Comparison of ENCODE assay signal across 11 cellular contexts in genomic region chr16:11674818-11675560, GRCh38. TPM values are rescaled to one million over a fixed set of nuclear protein-coding genes. Genes with fewer than 3 reads are reported as not detected.
A peak's percentile ranks its signal among the peaks of the same experiment; 100 is the strongest.
DNase-seq lines count a peak whose midpoint lies in the region; ATAC-seq and TF ChIP-seq lines count a peak whose summit lies in the region.
"Had no signal": no experiment of that assay in that cellular context is flagged by ENCODE, and none has a peak within 500 bp of the region (broad histone marks: within the 10 kb centered on the region; RNA-seq: fewer than 3 reads in every experiment).

No MANE protein-coding gene starts in this region.

- no peaks in the 10 kb centered on the region for H3K27me3 Mint-ChIP-seq in type B pancreatic cell

- DNase-seq in cardiac muscle cell (ENCODE audit: low read depth in 1 of 2, low spot score in 1 of 2) (peak in 1 of 2 donors; percentile 57), left ventricle myocardium superior (no peak), adrenal gland (peak in 2 of 7 donors; percentile 17 to 37), left lung (no peak), type B pancreatic cell (ENCODE audit: extremely low spot score, unreplicated experiment) (no peak), NCI-H1048 (lab: John Stamatoyannopoulos, UW) (no peak), NOMO-1 (lab: John Stamatoyannopoulos, UW; ENCODE audit: unreplicated experiment in 2 of 2) (no peak)
- DNase-seq: foreskin melanocyte, testis had no signal

- no peaks in the 10 kb centered on the region for H3K9me3 Mint-ChIP-seq in type B pancreatic cell

- H3K4me1 Mint-ChIP-seq in type B pancreatic cell (ENCODE audit: unreplicated experiment) = peaks cover 21% of the 10 kb centered on the region

- H3K9me3 ChIP-seq in cardiac muscle cell (ENCODE audit: low read depth) (no peaks in the 10 kb centered on the region), adrenal gland (replicated peaks in 1 of 3) (no peaks in the 10 kb centered on the region), left lung (no peaks in the 10 kb centered on the region)
- H3K9me3 ChIP-seq: testis had no signal

- no peak overlapping the region for H3K4me3 Mint-ChIP-seq in type B pancreatic cell

- intact Hi-C loops in left ventricle myocardium superior (cut with micrococcal nuclease) (no loop called here), adrenal gland (cut with DNase I) (no loop called here), left lung (cut with DNase I) (no loop called here)

- TF ChIP-seq CTCF in cardiac muscle cell (IDR thresholded peaks at IDR 0.05; ENCODE audit: low read depth, low read length) (no peak), adrenal gland (IDR thresholded peaks at IDR 0.05) (no peak), left lung (IDR thresholded peaks at IDR 0.05) (no peak), type B pancreatic cell (conservative IDR thresholded peaks at IDR 0.05) (no peak)

- TF ChIP-seq POLR2A in adrenal gland (IDR thresholded peaks at IDR 0.05) = no peak

- ATAC-seq in left ventricle myocardium superior (no peak), left lung (peak; percentile 16), GM18502 (IDR thresholded peaks at IDR 0.05; ENCODE audit: poor library complexity, unreplicated experiment) (no peak)

- no peaks in the 10 kb centered on the region for H3K27me3 ChIP-seq in cardiac muscle cell
- no peaks in the 10 kb centered on the region for H3K27me3 ChIP-seq in adrenal gland
- no peaks in the 10 kb centered on the region for H3K27me3 ChIP-seq in left lung
- H3K27me3 ChIP-seq: testis had no signal

- H3K4me1 ChIP-seq in cardiac muscle cell (ENCODE audit: low read depth) (peaks cover 13% of the 10 kb centered on the region), adrenal gland (replicated peaks in 1 of 2) (peaks cover 42 to 69% of the 10 kb centered on the region in 2 donors), left lung (peaks cover 13 to 85% of the 10 kb centered on the region in 2 donors)

- H3K4me3 ChIP-seq in cardiac muscle cell (no peak overlapping the region), adrenal gland (no peak overlapping the region), left lung (no peak overlapping the region)
- H3K4me3 ChIP-seq: testis had no signal

- peak overlapping the region; percentile 70 for H3K27ac Mint-ChIP-seq in type B pancreatic cell

- H3K27ac ChIP-seq in cardiac muscle cell (peak overlapping the region; percentile 19), adrenal gland (peak overlapping the region in 4 of 5 donors; percentile 23 to 80 (median 58)), left lung (no peak overlapping the region)
- H3K27ac ChIP-seq: parathyroid adenoma had no signal

- peaks cover 7% of the 10 kb centered on the region for H3K36me3 Mint-ChIP-seq in type B pancreatic cell

- 40 to 61% (median 53%) methylated on average over 14 to 15 of the region's 15 CpGs for WGBS in adrenal gland, 4 donors

- H3K36me3 ChIP-seq in cardiac muscle cell (peaks cover 10% of the 10 kb centered on the region), adrenal gland (replicated peaks in 1 of 2) (peaks cover 0 to 42% of the 10 kb centered on the region in 2 donors), left lung (peaks cover 0 to 47% of the 10 kb centered on the region in 2 donors)

RNA-seq across cellular contexts. Expression of gene SNN, which starts 6.7 kb away (rescaled TPM):
- total RNA-seq in cardiac muscle cell = 28.3 and 34.9 TPM in 2 replicates
- polyA plus RNA-seq in cardiac muscle cell = 35.3 and 41.8 TPM in 2 replicates
- total RNA-seq in left ventricle myocardium superior = 22.4 TPM
- total RNA-seq in adrenal gland = 10 to 100 TPM; 29.6 to 94.7 (median 41.2) TPM
- 10 to 100 TPM; 10.5 to 53.2 (median 19.0) TPM for polyA plus RNA-seq in adrenal gland
- 10 to 100 TPM; 21.1 to 21.4 TPM for total RNA-seq in left lung
- total RNA-seq in type B pancreatic cell (ENCODE audit: low replicate concordance) = 23.8 and 44.0 TPM in 2 replicates

Comparison
In these comparisons a context has a peak if more than half of its experiments do, and no peak if none do; other contexts are left out.
1. H3K27ac ChIP-seq: peak in cardiac muscle cell (single experiment) and adrenal gland (4 of 5); none in left lung (0 of 2).